In genomic region chr9:91966503-91966902, GRCh38 we compare ENCODE assay signal across 1 cellular context.
TF ChIP-seq lines count a peak whose summit lies in the region.

No MANE protein-coding gene starts in this region.

TF ChIP-seq in GM23338, 12 proteins besides CTCF, POLR2A, EP300 and RAD21 (continued from another document):
- no peak for TF ChIP-seq REST (IDR thresholded peaks at IDR 0.05; ENCODE audit: unreplicated experiment)
- no peak for TF ChIP-seq POLR2AphosphoS5 (IDR thresholded peaks at IDR 0.05; ENCODE audit: low read depth)
- TF ChIP-seq STAT1 (IDR thresholded peaks at IDR 0.05; ENCODE audit: unreplicated experiment): no peak
- TF ChIP-seq ZNF462 (CRISPR knock-in tag; IDR thresholded peaks at IDR 0.05): no peak
- no peak for TF ChIP-seq ETS1 (IDR thresholded peaks at IDR 0.05)
